ENCODE assay signal across 8 cellular contexts in the genomic region with DNA sequence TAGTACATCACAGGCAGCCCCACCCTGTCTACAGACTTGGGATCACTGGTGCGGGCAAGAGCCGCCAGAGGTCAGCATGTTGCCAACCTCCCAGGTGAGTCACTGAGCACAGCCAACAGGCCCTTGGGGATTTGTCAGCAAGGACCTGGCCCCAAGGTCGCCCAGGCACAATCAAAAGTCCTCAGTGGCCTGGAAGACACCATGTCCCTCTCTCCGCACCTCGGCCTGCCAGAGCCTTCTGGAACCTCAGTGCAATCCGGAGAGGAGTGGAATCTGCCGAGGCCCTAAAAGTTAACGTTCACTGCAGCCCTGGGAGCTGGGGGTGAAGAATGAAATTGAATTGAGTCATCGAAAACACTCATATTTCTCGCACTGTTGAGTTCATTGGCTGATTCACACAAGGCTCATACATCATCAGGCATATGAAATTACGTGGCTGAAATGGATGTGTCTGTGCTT.
DNase-seq lines count a peak whose midpoint lies in the region; ATAC-seq and TF ChIP-seq lines count a peak whose summit lies in the region.

No MANE protein-coding gene starts in this region.

- no peaks in the 10 kb centered on the region for H4K20me1 ChIP-seq in MM.1S (ENCODE audit: insufficient read depth, low read length)

- no peak overlapping the region for H3K4me2 ChIP-seq in MM.1S (ENCODE audit: low read depth, low read length)

- H3F3A ChIP-seq in MM.1S (ENCODE audit: insufficient read depth, low read length): no peaks in the 10 kb centered on the region

- H3K4me3 ChIP-seq in GM06990 (replicated peaks; ENCODE audit: low read depth, low read length) (no peak overlapping the region), MM.1S (ENCODE audit: low read length) (no peak overlapping the region)

- TF ChIP-seq CTCF in GM06990 (IDR thresholded peaks at IDR 0.05; ENCODE audit: insufficient read depth, low read length, poor library complexity, severe bottlenecking) (peak; percentile 50), MM.1S (IDR thresholded peaks at IDR 0.05; ENCODE audit: low read length) (peak; percentile 58)

- no peaks in the 10 kb centered on the region for H3K36me3 ChIP-seq in GM06990 (ENCODE audit: control insufficient read depth, insufficient read depth, low read length)
- H3K36me3 ChIP-seq in MM.1S (replicated peaks; ENCODE audit: insufficient read depth, low read length): no peaks in the 10 kb centered on the region

- H3K79me2 ChIP-seq in MM.1S (ENCODE audit: low read length): no peaks in the 10 kb centered on the region

- no peak overlapping the region for H3K27ac ChIP-seq in MM.1S (ENCODE audit: low read length)

- no peaks in the 10 kb centered on the region for H3K9me3 ChIP-seq in MM.1S (replicated peaks; ENCODE audit: insufficient read depth, low read length)

- H3K27me3 ChIP-seq in GM06990 (replicated peaks; ENCODE audit: control insufficient read depth, insufficient read depth, low read length) (peaks cover 4% of the 10 kb centered on the region), MM.1S (replicated peaks; ENCODE audit: insufficient read depth, low read length) (peaks cover 98% of the 10 kb centered on the region)

- no peaks in the 10 kb centered on the region for H3K9me2 ChIP-seq in MM.1S (replicated peaks; ENCODE audit: insufficient read depth, low read length)

- DNase-seq in GM06990 (ENCODE audit: extremely low read depth, insufficient read length): no peak
- DNase-seq in MM.1S: peak; percentile 42
- peak; percentile 54 for DNase-seq in dedifferentiated amniotic fluid mesenchymal stem cell (ENCODE audit: extremely low spot score)
- DNase-seq in posterior vena cava (ENCODE audit: low spot score): peak; percentile 64
- no peak for DNase-seq in UCSD-AML1 (lab: John Stamatoyannopoulos, UW; ENCODE audit: unreplicated experiment)
- DNase-seq in activated CD4-positive, CD25-positive, alpha-beta regulatory T cell (lab: John Stamatoyannopoulos, UW): no peak
- no peak for DNase-seq in NCI-H69 (lab: John Stamatoyannopoulos, UW)

- intact Hi-C loops in posterior vena cava (cut with DNase I): no loop called here

- no peak for ATAC-seq in HG02852 (IDR thresholded peaks at IDR 0.05; ENCODE audit: unreplicated experiment)

- no peak overlapping the region for H2AFZ ChIP-seq in MM.1S (ENCODE audit: low read length)

- no peaks in the 10 kb centered on the region for H3K4me1 ChIP-seq in MM.1S (ENCODE audit: low read length)

- H3K9ac ChIP-seq in MM.1S (ENCODE audit: low read length): no peak overlapping the region

Comparison
In these comparisons a context has a peak if more than half of its experiments do, and no peak if none do; other contexts are left out.
1. DNase-seq: peak in MM.1S (single experiment), dedifferentiated amniotic fluid mesenchymal stem cell (single experiment) and posterior vena cava (single experiment); none in GM06990 (single experiment), UCSD-AML1 (single experiment), activated CD4-positive, CD25-positive, alpha-beta regulatory T cell (0 of 4) and NCI-H69 (single experiment).